18 cellular contexts compared by ENCODE assay signal in the genomic region with DNA sequence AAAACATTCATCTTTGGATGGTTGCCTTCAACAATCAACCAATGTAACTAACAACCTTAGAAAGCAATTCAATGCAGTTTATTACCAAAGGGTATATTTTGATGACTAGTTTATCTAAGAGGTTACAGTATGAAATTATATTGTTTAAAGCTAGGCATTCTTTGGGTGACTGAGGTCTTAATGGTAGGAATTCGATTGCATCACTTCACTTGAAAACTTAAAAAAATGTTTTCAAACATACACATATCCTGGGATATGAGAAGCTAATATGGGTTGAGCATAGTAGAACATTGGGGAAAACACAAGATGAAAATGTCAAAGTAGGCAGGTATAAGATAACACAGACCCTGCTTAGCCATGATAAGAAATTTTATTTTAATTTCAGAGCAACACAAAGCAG.
DNase-seq lines count a peak whose midpoint lies in the region; ATAC-seq, FAIRE-seq and TF ChIP-seq lines count a peak whose summit lies in the region.
"Had no signal": no experiment of that assay in that cellular context is flagged by ENCODE, and none has a peak within 500 bp of the region (broad histone marks: within the 10 kb centered on the region; RNA-seq: fewer than 3 reads in every experiment).

No MANE protein-coding gene starts in this region.

- H3K4me3 ChIP-seq in HepG2 (replicated peaks in 1 of 3; ENCODE audit: insufficient read depth in 1 of 3, low read depth in 2 of 3, low read length in 3 of 3), result no peak overlapping the region
- H3K4me3 ChIP-seq in right lobe of liver, result no peak overlapping the region
- H3K4me3 ChIP-seq in astrocyte (ENCODE audit: insufficient read depth, low read depth, low read length), result no peak overlapping the region
- H3K4me3 ChIP-seq in fibroblast of pulmonary artery (replicated peaks; ENCODE audit: low read depth, low read length), result no peak overlapping the region
- H3K4me3 ChIP-seq: GM23338 had no signal

- no peak overlapping the region for H3K4me3 Mint-ChIP-seq in astrocyte (ENCODE audit: unreplicated experiment)
- no peak overlapping the region for H3K4me3 Mint-ChIP-seq in effector memory CD8-positive, alpha-beta T cell
- H3K4me3 Mint-ChIP-seq: CD14-positive monocyte; CD8-positive, alpha-beta T cell; GM23338; H9 had no signal

- no peak overlapping the region for H2AFZ ChIP-seq in HepG2 (ENCODE audit: low read length)
- no peak overlapping the region for H2AFZ ChIP-seq in astrocyte (ENCODE audit: low read depth, low read length)
- H2AFZ ChIP-seq: GM23338 had no signal

- in situ Hi-C loops in HepG2 (cut with HindIII; ENCODE audit: extremely low pct_ligation_motif_present, low pct_unique_long_range_greater_than_20kb), result no loop called here

- ATAC-seq in HepG2 (no peak), right lobe of liver (no peak), HG03342 (IDR thresholded peaks at IDR 0.05; ENCODE audit: unreplicated experiment) (no peak), Right ventricle myocardium superior (ENCODE audit: poor library complexity) (no peak)
- ATAC-seq in effector memory CD8-positive, alpha-beta T cell (replicated peaks), result no peak
- ATAC-seq: CD8-positive, alpha-beta T cell; GM23338 had no signal

- no TSS peak for BruUV-seq in HepG2 (replicated peaks; lab: Mats Ljungman, UMichigan)

- CTCF ChIA-PET in HepG2 (lab: Yijun Ruan, JAX; ENCODE audit: low intra/inter-chr PET ratio, low total read pairs), result no interaction called here

- no peak for TF ChIP-seq EP300 in HepG2 (IDR thresholded peaks at IDR 0.05; ENCODE audit: low read depth in 2 of 2, low read length in 2 of 2)
- no peak for TF ChIP-seq EP300 in HepG2 (CRISPR knock-in tag; IDR thresholded peaks at IDR 0.05; ENCODE audit: borderline replicate concordance)

- H4K20me1 ChIP-seq in HepG2 (ENCODE audit: insufficient read depth, low read length) (no peaks in the 10 kb centered on the region), astrocyte (ENCODE audit: insufficient read depth, low read length) (no peaks in the 10 kb centered on the region)

- H3K36me3 ChIP-seq in HepG2 (replicated peaks in 1 of 2; ENCODE audit: control insufficient read depth in 1 of 2, insufficient read depth in 2 of 2, low read length in 2 of 2), result no peaks in the 10 kb centered on the region
- H3K36me3 ChIP-seq in right lobe of liver, result no peaks in the 10 kb centered on the region
- no peaks in the 10 kb centered on the region for H3K36me3 ChIP-seq in astrocyte (ENCODE audit: insufficient read depth, low read length)

- no peaks in the 10 kb centered on the region for H3K9me3 ChIP-seq in HepG2 (ENCODE audit: low read length)
- H3K9me3 ChIP-seq in right lobe of liver, result no peaks in the 10 kb centered on the region
- no peaks in the 10 kb centered on the region for H3K9me3 ChIP-seq in astrocyte (ENCODE audit: insufficient read depth, low read depth, low read length)

- H3K4me2 ChIP-seq in HepG2 (ENCODE audit: low read depth, low read length) (no peak overlapping the region), astrocyte (ENCODE audit: low read length) (no peak overlapping the region)
- H3K4me2 ChIP-seq: GM23338 had no signal

- H3K36me3 Mint-ChIP-seq in astrocyte (ENCODE audit: low read depth, unreplicated experiment), result no peaks in the 10 kb centered on the region
- H3K36me3 Mint-ChIP-seq in effector memory CD8-positive, alpha-beta T cell (ENCODE audit: insufficient read depth), result no peaks in the 10 kb centered on the region
- H3K36me3 Mint-ChIP-seq: CD14-positive monocyte; CD8-positive, alpha-beta T cell had no signal

- no peaks in the 10 kb centered on the region for H3K27me3 ChIP-seq in HepG2 (ENCODE audit: control insufficient read depth in 1 of 2, insufficient read depth in 2 of 2, low read length in 2 of 2)
- H3K27me3 ChIP-seq in right lobe of liver, result no peaks in the 10 kb centered on the region
- H3K27me3 ChIP-seq in astrocyte (ENCODE audit: insufficient read depth, low read length), result no peaks in the 10 kb centered on the region

- intact Hi-C loops in HepG2 (cut with micrococcal nuclease; ENCODE audit: unreplicated experiment), result no loop called here
- intact Hi-C loops in right lobe of liver (cut with DNase I), result no loop called here
- intact Hi-C loops in Right ventricle myocardium superior (cut with DNase I), result no loop called here

- TF ChIP-seq CTCF in HepG2 (CRISPR knock-in tag; IDR thresholded peaks at IDR 0.05) (no peak), right lobe of liver (IDR thresholded peaks at IDR 0.05) (no peak), astrocyte (IDR thresholded peaks at IDR 0.05; ENCODE audit: insufficient read depth, low read depth, low read length) (no peak), fibroblast of pulmonary artery (IDR thresholded peaks at IDR 0.05; ENCODE audit: low read length, missing control alignments) (no peak)

- H3K27me3 Mint-ChIP-seq in astrocyte (ENCODE audit: low read depth, unreplicated experiment), result peaks cover 2% of the 10 kb centered on the region
- no peaks in the 10 kb centered on the region for H3K27me3 Mint-ChIP-seq in effector memory CD8-positive, alpha-beta T cell

- H3K27ac ChIP-seq in HepG2 (ENCODE audit: extremely low read length, insufficient read depth, low read length) (no peak overlapping the region), right lobe of liver (no peak overlapping the region), astrocyte (ENCODE audit: low read depth, low read length) (no peak overlapping the region)
- H3K27ac ChIP-seq: 22Rv1 had no signal

- H3K79me2 ChIP-seq in HepG2 (ENCODE audit: insufficient read depth, low read length) (no peaks in the 10 kb centered on the region), astrocyte (ENCODE audit: insufficient read depth, low read length) (no peaks in the 10 kb centered on the region)

- 0% methylated on average over 1 of the region's 1 CpG for WGBS in HepG2 (ENCODE audit: low lambda C conversion rate)
- 33% methylated on average over 1 of the region's 1 CpG for WGBS in right lobe of liver (ENCODE audit: insufficient coverage, low coverage, low lambda C conversion rate, missing lambda C conversion rate)

- TF ChIP-seq RAD21 in HepG2 (CRISPR knock-in tag; IDR thresholded peaks at IDR 0.05), result no peak

- no peaks in the 10 kb centered on the region for H3K4me1 ChIP-seq in HepG2 (ENCODE audit: insufficient read depth, low read length)
- no peaks in the 10 kb centered on the region for H3K4me1 ChIP-seq in right lobe of liver
- no peaks in the 10 kb centered on the region for H3K4me1 ChIP-seq in astrocyte (ENCODE audit: insufficient read depth, low read length)

- H3K4me1 Mint-ChIP-seq in astrocyte (ENCODE audit: low read depth, unreplicated experiment), result no peaks in the 10 kb centered on the region
- no peaks in the 10 kb centered on the region for H3K4me1 Mint-ChIP-seq in effector memory CD8-positive, alpha-beta T cell (ENCODE audit: low read depth in 2 of 2)
- H3K4me1 Mint-ChIP-seq: CD14-positive monocyte had no signal

- POLR2A ChIA-PET in HepG2 (lab: Yijun Ruan, JAX), result no interaction called here

- DNase-seq in HepG2 (ENCODE audit: low spot score), result no peak
- DNase-seq in right lobe of liver, result no peak
- DNase-seq in astrocyte (ENCODE audit: low read depth), result no peak
- peak; percentile 23 for DNase-seq in fibroblast of pulmonary artery (ENCODE audit: low read depth)
- DNase-seq in effector memory CD8-positive, alpha-beta T cell, result no peak
- no peak for DNase-seq in Right ventricle myocardium superior
- DNase-seq in activated CD4-positive, alpha-beta T cell treated with anti-CD3 and anti-CD28 coated beads, Interleukin-2, amount 50 U/mL, for 1 hour, result no peak
- DNase-seq: CD8-positive, alpha-beta T cell; COR-L47; DND-41; GDM1; H9 had no signal

- no peak for TF ChIP-seq POLR2A in HepG2 (IDR thresholded peaks at IDR 0.05; ENCODE audit: insufficient read depth in 1 of 2, low read depth in 2 of 2, low read length in 2 of 2)
- no peak for TF ChIP-seq POLR2A in right lobe of liver (IDR thresholded peaks at IDR 0.05)

- H3K9ac ChIP-seq in HepG2 (ENCODE audit: insufficient read depth, low read depth, low read length), result no peak overlapping the region
- no peak overlapping the region for H3K9ac ChIP-seq in astrocyte (ENCODE audit: low read length)

- no peak overlapping the region for H3K27ac Mint-ChIP-seq in astrocyte (ENCODE audit: unreplicated experiment)
- no peak overlapping the region for H3K27ac Mint-ChIP-seq in effector memory CD8-positive, alpha-beta T cell
- H3K27ac Mint-ChIP-seq: CD14-positive monocyte; CD8-positive, alpha-beta T cell; GM23338; H9 had no signal

- H3K9me3 Mint-ChIP-seq in astrocyte (ENCODE audit: unreplicated experiment), result no peaks in the 10 kb centered on the region
- H3K9me3 Mint-ChIP-seq in effector memory CD8-positive, alpha-beta T cell, result peaks cover 6 to 21% of the 10 kb centered on the region in 2 donors

- no peak for FAIRE-seq in HepG2 (lab: Jason Lieb, UNC)
- peak; percentile 55 for FAIRE-seq in astrocyte (lab: Jason Lieb, UNC)
- FAIRE-seq: GM12892, HTR-8/SVneo had no signal

TF ChIP-seq in HepG2, 621 proteins besides CTCF, POLR2A, EP300 and RAD21:
- TF ChIP-seq ISL2 (CRISPR knock-in tag; IDR thresholded peaks at IDR 0.05), result no peak
- no peak for TF ChIP-seq TGIF2 (CRISPR knock-in tag; IDR thresholded peaks at IDR 0.05)
- peak; percentile 31; the same call in 1 of the 2 replicates for TF ChIP-seq CEBPB (IDR thresholded peaks at IDR 0.05; ENCODE audit: borderline replicate concordance, low read depth, low read length)
